ENCODE assay signal across 30 cellular contexts in genomic region chr4:136922066-136922465, GRCh38.
"Had no signal": no experiment of that assay in that cellular context is flagged by ENCODE, and none has a peak within 500 bp of the region (broad histone marks: within the 10 kb centered on the region; RNA-seq: fewer than 3 reads in every experiment).

No MANE protein-coding gene starts in this region.

- H3K9me3 Mint-ChIP-seq: T-helper 1 cell treated with Interleukin-12 subunit alpha and Interleukin-12 subunit beta and Interleukin-4 antibody, amounts not matched to agents 30 μg/mL and 1 μg/mL, for 36 hours; T-helper 2 cell treated with Interferon-gamma antibody and Interleukin-4, amounts not matched to agents 5 μg/mL and 100 μg/mL, for 36 hours had no signal

- H3K4me1 Mint-ChIP-seq: activated CD4-positive, alpha-beta T cell treated with anti-CD3 and anti-CD28 coated beads for 36 hours; activated CD4-positive, alpha-beta T cell treated with anti-CD3 and anti-CD28 coated beads, Interleukin-2, amount 10 ng/mL, durations not matched to agents 7 days and 5 days; activated naive CD4-positive, alpha-beta T cell treated with anti-CD3 and anti-CD28 coated beads, Interleukin-2, amount 10 ng/mL, durations not matched to agents 7 days and 5 days; activated naive CD8-positive, alpha-beta T cell treated with anti-CD3 and anti-CD28 coated beads, Interleukin-2, amount 50 U/mL, for 24 hours; central memory CD8-positive, alpha-beta T cell; WTC11 had no signal

- H3K4me3 ChIP-seq: cardiac muscle cell, Peyer's patch had no signal

- H3K27me3 Mint-ChIP-seq: activated CD4-positive, alpha-beta T cell treated with anti-CD3 and anti-CD28 coated beads for 36 hours; activated CD4-positive, alpha-beta T cell treated with anti-CD3 and anti-CD28 coated beads, Interleukin-2, amount 10 ng/mL, durations not matched to agents 7 days and 5 days; activated naive CD4-positive, alpha-beta T cell treated with anti-CD3 and anti-CD28 coated beads, Interleukin-2, amount 10 ng/mL, durations not matched to agents 7 days and 5 days; activated naive CD8-positive, alpha-beta T cell; activated naive CD8-positive, alpha-beta T cell treated with anti-CD3 and anti-CD28 coated beads, Interleukin-2, amount 50 U/mL, for 24 hours; central memory CD8-positive, alpha-beta T cell had no signal

- H3K4me3 Mint-ChIP-seq: activated CD4-positive, alpha-beta T cell treated with anti-CD3 and anti-CD28 coated beads for 36 hours; activated CD4-positive, alpha-beta T cell treated with anti-CD3 and anti-CD28 coated beads, Interleukin-2, amount 10 ng/mL, durations not matched to agents 7 days and 5 days; activated naive CD4-positive, alpha-beta T cell treated with anti-CD3 and anti-CD28 coated beads, Interleukin-2, amount 10 ng/mL, durations not matched to agents 7 days and 5 days; activated naive CD8-positive, alpha-beta T cell; activated naive CD8-positive, alpha-beta T cell treated with anti-CD3 and anti-CD28 coated beads, Interleukin-2, amount 50 U/mL, for 24 hours; central memory CD8-positive, alpha-beta T cell; T-helper 1 cell treated with Interleukin-12 subunit alpha and Interleukin-12 subunit beta and Interleukin-4 antibody, amounts not matched to agents 30 μg/mL and 1 μg/mL, for 36 hours; T-helper 2 cell treated with Interferon-gamma antibody and Interleukin-4, amounts not matched to agents 5 μg/mL and 100 μg/mL, for 36 hours; WTC11 had no signal

- H3K36me3 Mint-ChIP-seq: activated naive CD4-positive, alpha-beta T cell treated with anti-CD3 and anti-CD28 coated beads, Interleukin-2, amount 10 ng/mL, durations not matched to agents 7 days and 5 days; activated naive CD8-positive, alpha-beta T cell; WTC11 had no signal

- DNase-seq: activated CD4-positive, alpha-beta T cell treated with anti-CD3 and anti-CD28 coated beads for 36 hours; activated CD4-positive, alpha-beta T cell treated with anti-CD3 and anti-CD28 coated beads, Interleukin-2, amount 10 ng/mL, durations not matched to agents 7 days and 5 days; activated CD4-positive, alpha-beta T cell treated with anti-CD3 and anti-CD28 coated beads, Interleukin-2, amount 50 U/mL, for 48 hours; activated CD8-positive, alpha-beta memory T cell treated with anti-CD3 and anti-CD28 coated beads, Interleukin-2, amount 50 U/mL, for 4 hours; activated effector memory CD4-positive, alpha-beta T cell treated with Interleukin-2 at 50 U/mL for 16 hours; activated naive CD4-positive, alpha-beta T cell treated with anti-CD3 and anti-CD28 coated beads, Interleukin-2, amount 10 ng/mL, durations not matched to agents 7 days and 5 days; activated naive CD8-positive, alpha-beta T cell treated with anti-CD3 and anti-CD28 coated beads, Interleukin-2, amount 50 U/mL, for 24 hours; activated T-cell treated with anti-CD3 and anti-CD28 coated beads, Interleukin-2, amount 50 U/mL, for 48 hours; anterior cingulate cortex; MM.1S; NCI-H1092 treated with DMSO at 0.1 percent for 48 hours; NCI-H1417; NCI-H146; NCI-H187; NCI-H2029 treated with DMSO at 0.1 percent for 48 hours; NCI-H345; NCI-H524 treated with DMSO at 0.1 percent for 48 hours; NCI-H748 treated with DMSO at 0.1 percent for 48 hours; NK-92 treated with Interleukin-12 subunit alpha and Interleukin-12 subunit beta, amount 100 ng/mL, for 24 hours; PC-3; Peyer's patch; SIG-M5 had no signal

- H3K27ac Mint-ChIP-seq: activated CD4-positive, alpha-beta T cell treated with anti-CD3 and anti-CD28 coated beads for 36 hours; activated CD4-positive, alpha-beta T cell treated with anti-CD3 and anti-CD28 coated beads, Interleukin-2, amount 10 ng/mL, durations not matched to agents 7 days and 5 days; activated naive CD4-positive, alpha-beta T cell treated with anti-CD3 and anti-CD28 coated beads, Interleukin-2, amount 10 ng/mL, durations not matched to agents 7 days and 5 days; activated naive CD8-positive, alpha-beta T cell; activated naive CD8-positive, alpha-beta T cell treated with anti-CD3 and anti-CD28 coated beads, Interleukin-2, amount 50 U/mL, for 24 hours; T-helper 1 cell treated with Interleukin-12 subunit alpha and Interleukin-12 subunit beta and Interleukin-4 antibody, amounts not matched to agents 30 μg/mL and 1 μg/mL, for 36 hours; T-helper 2 cell treated with Interferon-gamma antibody and Interleukin-4, amounts not matched to agents 5 μg/mL and 100 μg/mL, for 36 hours; WTC11 had no signal

- ATAC-seq: activated CD4-positive, alpha-beta T cell treated with anti-CD3 and anti-CD28 coated beads for 36 hours; activated CD4-positive, CD25-positive, alpha-beta regulatory T cell treated with anti-CD3 and anti-CD28 coated beads, Interleukin-2, amount 50 U/mL, for 24 hours; activated naive CD8-positive, alpha-beta T cell treated with anti-CD3 and anti-CD28 coated beads, Interleukin-2, amount 50 U/mL, for 24 hours; PC-3; Right ventricle myocardium inferior; WTC11 had no signal
